ENCODE assay signal across 19 cellular contexts in genomic region chr10:13972609-13973008, GRCh38.
"Had no signal": no experiment of that assay in that cellular context is flagged by ENCODE, and none has a peak within 500 bp of the region (broad histone marks: within the 10 kb centered on the region; RNA-seq: fewer than 3 reads in every experiment).

No MANE protein-coding gene starts in this region.

- H3K9me3 Mint-ChIP-seq: activated CD4-positive, alpha-beta T cell treated with anti-CD3 and anti-CD28 coated beads, Interleukin-2, amount 10 ng/mL, durations not matched to agents 24 days and 14 days; activated CD8-positive, alpha-beta T cell treated with anti-CD3 and anti-CD28 coated beads for 36 hours; activated naive CD4-positive, alpha-beta T cell treated with anti-CD3 and anti-CD28 coated beads, Interleukin-2, amount 10 ng/mL, durations not matched to agents 7 days and 5 days; activated naive CD8-positive, alpha-beta T cell treated with anti-CD3 and anti-CD28 coated beads, Interleukin-2, amount 50 U/mL, for 24 hours; activated T-helper 2 cell treated with anti-CD3 and anti-CD28 coated beads, Interferon-gamma antibody, Interleukin-2, Interleukin-4, amounts not matched to agents 10 μg/mL and 5 μg/mL and 100 μg/mL, durations not matched to agents 14 hours and 24 hours and 36 hours; natural killer cell treated with Interleukin-12 subunit alpha and Interleukin-12 subunit beta and Interleukin-15 and Interleukin-18, amount 100 ng/mL, for 72 hours; stimulated activated effector memory CD8-positive, alpha-beta T cell treated with anti-CD3 and anti-CD28 coated beads, Interleukin-12 subunit alpha, Interleukin-12 subunit beta, amount 100 ng/mL, for 72 hours had no signal

- H3K9me3 ChIP-seq: testis, upper lobe of right lung had no signal

- H3K36me3 ChIP-seq: upper lobe of right lung had no signal

- H3K36me3 Mint-ChIP-seq: activated naive CD4-positive, alpha-beta T cell treated with anti-CD3 and anti-CD28 coated beads, Interleukin-2, amount 10 ng/mL, durations not matched to agents 7 days and 5 days; natural killer cell treated with Interleukin-12 subunit alpha and Interleukin-12 subunit beta and Interleukin-15 and Interleukin-18, amount 100 ng/mL, for 72 hours; stimulated activated effector memory CD8-positive, alpha-beta T cell treated with anti-CD3 and anti-CD28 coated beads, Interleukin-12 subunit alpha, Interleukin-12 subunit beta, amount 100 ng/mL, for 72 hours had no signal

- H3K27ac ChIP-seq: testis, upper lobe of right lung had no signal

- H3K27ac Mint-ChIP-seq: activated CD4-positive, alpha-beta T cell treated with anti-CD3 and anti-CD28 coated beads, Interleukin-2, amount 10 ng/mL, durations not matched to agents 24 days and 14 days; activated CD8-positive, alpha-beta T cell treated with anti-CD3 and anti-CD28 coated beads for 36 hours; activated naive CD4-positive, alpha-beta T cell treated with anti-CD3 and anti-CD28 coated beads, Interleukin-2, amount 10 ng/mL, durations not matched to agents 7 days and 5 days; activated naive CD8-positive, alpha-beta T cell treated with anti-CD3 and anti-CD28 coated beads, Interleukin-2, amount 50 U/mL, for 24 hours; activated T-helper 2 cell treated with anti-CD3 and anti-CD28 coated beads, Interferon-gamma antibody, Interleukin-2, Interleukin-4, amounts not matched to agents 10 μg/mL and 5 μg/mL and 100 μg/mL, durations not matched to agents 14 hours and 24 hours and 36 hours; natural killer cell treated with Interleukin-12 subunit alpha and Interleukin-12 subunit beta and Interleukin-15 and Interleukin-18, amount 100 ng/mL, for 72 hours; stimulated activated effector memory CD8-positive, alpha-beta T cell treated with anti-CD3 and anti-CD28 coated beads, Interleukin-12 subunit alpha, Interleukin-12 subunit beta, amount 100 ng/mL, for 72 hours had no signal

- DNase-seq: activated CD4-positive, alpha-beta T cell treated with anti-CD3 and anti-CD28 coated beads, Interleukin-2, amount 10 ng/mL, durations not matched to agents 24 days and 14 days; activated CD4-positive, CD25-positive, alpha-beta regulatory T cell; activated CD8-positive, alpha-beta T cell treated with anti-CD3 and anti-CD28 coated beads for 36 hours; activated naive CD4-positive, alpha-beta T cell treated with anti-CD3 and anti-CD28 coated beads, Interleukin-2, amount 10 ng/mL, durations not matched to agents 7 days and 5 days; activated naive CD8-positive, alpha-beta T cell treated with anti-CD3 and anti-CD28 coated beads, Interleukin-2, amount 50 U/mL, for 24 hours; activated T-cell treated with anti-CD3 and anti-CD28 coated beads, Interleukin-2, amount 50 U/mL, for 1 hour; anterior cingulate cortex; brain microvascular endothelial cell; effector CD8-positive, alpha-beta T cell; left cardiac atrium; nucleus accumbens; right cardiac atrium; small intestine; stimulated activated CD4-positive, alpha-beta T cell treated with anti-CD3 and anti-CD28 coated beads, Interleukin-4, amount 100 ng/mL, for 24 hours; testis; upper lobe of right lung had no signal

- H3K4me1 Mint-ChIP-seq: activated CD4-positive, alpha-beta T cell treated with anti-CD3 and anti-CD28 coated beads, Interleukin-2, amount 10 ng/mL, durations not matched to agents 24 days and 14 days; activated naive CD4-positive, alpha-beta T cell treated with anti-CD3 and anti-CD28 coated beads, Interleukin-2, amount 10 ng/mL, durations not matched to agents 7 days and 5 days; stimulated activated effector memory CD8-positive, alpha-beta T cell treated with anti-CD3 and anti-CD28 coated beads, Interleukin-12 subunit alpha, Interleukin-12 subunit beta, amount 100 ng/mL, for 72 hours had no signal

- H3K4me1 ChIP-seq: testis, upper lobe of right lung had no signal

- H3K4me3 ChIP-seq: testis, upper lobe of right lung had no signal

- H3K27me3 ChIP-seq: brain microvascular endothelial cell, testis, upper lobe of right lung had no signal

- H3K4me3 Mint-ChIP-seq: activated CD4-positive, alpha-beta T cell treated with anti-CD3 and anti-CD28 coated beads, Interleukin-2, amount 10 ng/mL, durations not matched to agents 24 days and 14 days; activated CD8-positive, alpha-beta T cell treated with anti-CD3 and anti-CD28 coated beads for 36 hours; activated naive CD4-positive, alpha-beta T cell treated with anti-CD3 and anti-CD28 coated beads, Interleukin-2, amount 10 ng/mL, durations not matched to agents 7 days and 5 days; activated naive CD8-positive, alpha-beta T cell treated with anti-CD3 and anti-CD28 coated beads, Interleukin-2, amount 50 U/mL, for 24 hours; natural killer cell treated with Interleukin-12 subunit alpha and Interleukin-12 subunit beta and Interleukin-15 and Interleukin-18, amount 100 ng/mL, for 72 hours; stimulated activated effector memory CD8-positive, alpha-beta T cell treated with anti-CD3 and anti-CD28 coated beads, Interleukin-12 subunit alpha, Interleukin-12 subunit beta, amount 100 ng/mL, for 72 hours had no signal

- ATAC-seq: activated CD8-positive, alpha-beta T cell treated with anti-CD3 and anti-CD28 coated beads for 36 hours; activated naive CD8-positive, alpha-beta T cell treated with anti-CD3 and anti-CD28 coated beads, Interleukin-2, amount 50 U/mL, for 24 hours; natural killer cell treated with Interleukin-12 subunit alpha and Interleukin-12 subunit beta and Interleukin-15 and Interleukin-18, amount 100 ng/mL, for 72 hours; stimulated activated effector memory CD8-positive, alpha-beta T cell treated with anti-CD3 and anti-CD28 coated beads, Interleukin-12 subunit alpha, Interleukin-12 subunit beta, amount 100 ng/mL, for 72 hours; upper lobe of right lung had no signal
